1 cellular context compared by ENCODE assay signal in genomic region chr2:97738236-97739019, GRCh38.
TF ChIP-seq lines count a peak whose summit lies in the region.

No MANE protein-coding gene starts in this region.

TF ChIP-seq in H1, 55 proteins besides CTCF, POLR2A, EP300 and RAD21:
- TF ChIP-seq EGR1 (IDR thresholded peaks at IDR 0.05; ENCODE audit: borderline replicate concordance, low read depth, low read length) (no peak), KDM5A (IDR thresholded peaks at IDR 0.05; ENCODE audit: low read length) (no peak), POLR2AphosphoS5 (IDR thresholded peaks at IDR 0.05; ENCODE audit: low read depth, low read length) (no peak), JUND (IDR thresholded peaks at IDR 0.05; ENCODE audit: low read length) (no peak), HDAC6 (IDR thresholded peaks at IDR 0.05; ENCODE audit: low read depth, low read length) (no peak), HDAC2 (IDR thresholded peaks at IDR 0.05; ENCODE audit: borderline replicate concordance in 1 of 2, low read depth in 2 of 2, low read length in 2 of 2) (no peak), SRF (IDR thresholded peaks at IDR 0.05; ENCODE audit: low read depth, low read length) (no peak), SIN3A (conservative IDR thresholded peaks at IDR 0.05 in 1 of 2, IDR thresholded peaks at IDR 0.05 in 1 of 2; ENCODE audit: low read depth in 1 of 2, low read length in 2 of 2) (no peak), CBX8 (IDR thresholded peaks at IDR 0.05; ENCODE audit: borderline replicate concordance, low read depth, low read length) (no peak), RXRA (IDR thresholded peaks at IDR 0.05; ENCODE audit: insufficient read depth, low read depth, low read length) (no peak), TCF12 (IDR thresholded peaks at IDR 0.05; ENCODE audit: low read depth, low read length) (no peak), ATF2 (IDR thresholded peaks at IDR 0.05; ENCODE audit: low read length) (no peak), E2F6 (IDR thresholded peaks at IDR 0.05) (no peak), POU5F1 (IDR thresholded peaks at IDR 0.05; ENCODE audit: low read depth, low read length) (no peak)
TF ChIP-seq in H1: peak in this region for 0.
